Comparison of ENCODE assay signal across 15 cellular contexts in genomic region chr22:43171607-43172006, GRCh38.
"Had no signal": no experiment of that assay in that cellular context is flagged by ENCODE, and none has a peak within 500 bp of the region (broad histone marks: within the 10 kb centered on the region; RNA-seq: fewer than 3 reads in every experiment).

No MANE protein-coding gene starts in this region.

- H3K27me3 ChIP-seq: cardiac muscle cell, foreskin keratinocyte, upper lobe of left lung had no signal

- H3K4me3 ChIP-seq: cardiac muscle cell, upper lobe of left lung had no signal

- H3K9me3 ChIP-seq: upper lobe of left lung had no signal

- H3K4me1 ChIP-seq: foreskin keratinocyte, upper lobe of left lung had no signal

- DNase-seq: activated CD4-positive, alpha-beta T cell treated with anti-CD3 and anti-CD28 coated beads for 1 hour; activated CD4-positive, alpha-beta T cell treated with anti-CD3 and anti-CD28 coated beads, Interleukin-2, amount 50 U/mL, for 4 hours; activated naive CD4-positive, alpha-beta T cell treated with Interleukin-2 at 50 U/mL for 16 hours; activated T-cell treated with anti-CD3 and anti-CD28 coated beads for 4 hours; effector CD4-positive, alpha-beta T cell; foreskin keratinocyte; glutamatergic neuron; kidney glomerular epithelial cell; mesendoderm; stimulated activated CD4-positive, alpha-beta T cell treated with anti-CD3 and anti-CD28 coated beads, Interleukin-15, amount 100 ng/mL, for 24 hours; stimulated activated CD4-positive, alpha-beta T cell treated with anti-CD3 and anti-CD28 coated beads, Interleukin-4, amount 100 ng/mL, for 1 hour; stimulated activated naive CD4-positive, alpha-beta T cell; substantia nigra had no signal

- H3K27ac ChIP-seq: cardiac muscle cell, foreskin keratinocyte, upper lobe of left lung had no signal
